ENCODE assay signal across 19 cellular contexts in genomic region chr12:70757830-70758493, GRCh38.
A peak's percentile ranks its signal among the peaks of the same experiment; 100 is the strongest.
DNase-seq lines count a peak whose midpoint lies in the region; ATAC-seq lines count a peak whose summit lies in the region.
"Had no signal": no experiment of that assay in that cellular context is flagged by ENCODE, and none has a peak within 500 bp of the region (broad histone marks: within the 10 kb centered on the region; RNA-seq: fewer than 3 reads in every experiment).

No MANE protein-coding gene starts in this region.

- no peak overlapping the region for H3K4me3 Mint-ChIP-seq in activated naive CD4-positive, alpha-beta T cell treated with anti-CD3 and anti-CD28 coated beads, Interleukin-2, amount 10 ng/mL, durations not matched to agents 7 days and 5 days
- H3K4me3 Mint-ChIP-seq: CD8-positive, alpha-beta T cell had no signal

- no peaks in the 10 kb centered on the region for H3K9me3 ChIP-seq in iPS-20b (ENCODE audit: insufficient read depth, low read depth, low read length)

- H3K36me3 Mint-ChIP-seq in activated naive CD4-positive, alpha-beta T cell treated with anti-CD3 and anti-CD28 coated beads, Interleukin-2, amount 10 ng/mL, durations not matched to agents 7 days and 5 days = no peaks in the 10 kb centered on the region
- H3K36me3 Mint-ChIP-seq: CD8-positive, alpha-beta T cell had no signal

- H3K36me3 ChIP-seq in iPS-20b (ENCODE audit: insufficient read depth, low read depth, low read length) = no peaks in the 10 kb centered on the region

- CTCF ChIA-PET in activated naive CD4-positive, alpha-beta T cell treated with anti-CD3 and anti-CD28 coated beads, Interleukin-2, amount 10 ng/mL, durations not matched to agents 7 days and 5 days (lab: Charles Lee) = no interaction called here

- H3K9me3 Mint-ChIP-seq in activated naive CD4-positive, alpha-beta T cell treated with anti-CD3 and anti-CD28 coated beads, Interleukin-2, amount 10 ng/mL, durations not matched to agents 7 days and 5 days = no peaks in the 10 kb centered on the region
- H3K9me3 Mint-ChIP-seq: CD8-positive, alpha-beta T cell had no signal

- no peak overlapping the region; the same call in 1 of the 2 replicates for H3K9ac ChIP-seq in iPS-20b (ENCODE audit: low read depth, low read length)

- no peaks in the 10 kb centered on the region for H3K27me3 Mint-ChIP-seq in activated naive CD4-positive, alpha-beta T cell treated with anti-CD3 and anti-CD28 coated beads, Interleukin-2, amount 10 ng/mL, durations not matched to agents 7 days and 5 days

- peaks cover 23% of the 10 kb centered on the region; the same call in 1 of the 2 replicates for H3K4me1 ChIP-seq in iPS-20b (ENCODE audit: insufficient read depth, low read length)

- peak overlapping the region; percentile 17 for H3K27ac Mint-ChIP-seq in activated naive CD4-positive, alpha-beta T cell treated with anti-CD3 and anti-CD28 coated beads, Interleukin-2, amount 10 ng/mL, durations not matched to agents 7 days and 5 days
- H3K27ac Mint-ChIP-seq: CD8-positive, alpha-beta T cell had no signal

- no peaks in the 10 kb centered on the region for H3K4me1 Mint-ChIP-seq in activated naive CD4-positive, alpha-beta T cell treated with anti-CD3 and anti-CD28 coated beads, Interleukin-2, amount 10 ng/mL, durations not matched to agents 7 days and 5 days

- ATAC-seq in HG03571 (IDR thresholded peaks at IDR 0.05; ENCODE audit: unreplicated experiment) (no peak), HG02870 (IDR thresholded peaks at IDR 0.05; ENCODE audit: unreplicated experiment) (no peak)
- ATAC-seq: CD8-positive, alpha-beta T cell had no signal

- DNase-seq in activated naive CD4-positive, alpha-beta T cell treated with anti-CD3 and anti-CD28 coated beads, Interleukin-2, amount 10 ng/mL, durations not matched to agents 7 days and 5 days = no peak
- no peak for DNase-seq in activated naive CD4-positive, alpha-beta T cell treated with Interleukin-2 at 50 U/mL for 16 hours
- peak; percentile 37 for DNase-seq in cerebellar cortex (ENCODE audit: low spot score)
- DNase-seq in activated CD4-positive, CD25-positive, alpha-beta regulatory T cell treated with anti-CD3 and anti-CD28 coated beads, Interleukin-2, amount 50 U/mL, for 72 hours = no peak
- DNase-seq in activated T-cell treated with anti-CD3 and anti-CD28 coated beads for 4 hours = no peak
- DNase-seq: CD8-positive, alpha-beta T cell; DND-41; GDM1; MV-4-11; NCI-H1417 treated with DMSO at 0.1 percent for 48 hours; NCI-H1930; NCI-H2171 treated with DMSO at 0.1 percent for 48 hours; NCI-H446 treated with DMSO at 0.1 percent for 48 hours; NK-92 treated with Interleukin-12 subunit alpha and Interleukin-12 subunit beta, amount 100 ng/mL, for 24 hours; OCI-M1; SHP77 treated with DMSO at 0.1 percent for 48 hours had no signal

- H3K27me3 ChIP-seq in iPS-20b (ENCODE audit: insufficient read depth, low read length) = no peaks in the 10 kb centered on the region

- no peak overlapping the region for H3K27ac ChIP-seq in iPS-20b (ENCODE audit: low read length)

- peak overlapping the region; percentile 24; the same call in 1 of the 2 replicates for H3K4me3 ChIP-seq in iPS-20b (ENCODE audit: low read length)
